Comparison of ENCODE assay signal across 8 cellular contexts in genomic region chr13:48126944-48127814, GRCh38. TPM values are rescaled to one million over a fixed set of nuclear protein-coding genes. Genes with fewer than 3 reads are reported as not detected.
A peak's percentile ranks its signal among the peaks of the same experiment; 100 is the strongest.
DNase-seq lines count a peak whose midpoint lies in the region; ATAC-seq and TF ChIP-seq lines count a peak whose summit lies in the region.

No MANE protein-coding gene starts in this region.

- no peaks in the 10 kb centered on the region for H3K27me3 Mint-ChIP-seq in stimulated activated naive CD8-positive, alpha-beta T cell treated with anti-CD3 and anti-CD28 coated beads, Interleukin-15, amount 100 ng/mL, for 72 hours

- intact Hi-C loops in dorsolateral prefrontal cortex (cut with DNase I), result loop anchor here (1.0 to 10.0 kb wide), 5 partner anchors 106 to 640 kb away; partner anchors contain the start of genes RB1 (in 2 of the 2) and ITM2B (in 1 of the 2)
- intact Hi-C loops in right lobe of liver (cut with DNase I), result loop anchor here in 1 of 2 donors (10.0 kb wide), 1 partner anchor 108 kb away; the partner anchor contains the start of gene ITM2B

- peak overlapping the region; percentile 67 to 81 for H3K27ac Mint-ChIP-seq in stimulated activated naive CD8-positive, alpha-beta T cell treated with anti-CD3 and anti-CD28 coated beads, Interleukin-15, amount 100 ng/mL, for 72 hours

- H3K36me3 ChIP-seq in right lobe of liver, result no peaks in the 10 kb centered on the region

- no peak for TF ChIP-seq POLR2A in right lobe of liver (IDR thresholded peaks at IDR 0.05)

- peak; percentile 58 for DNase-seq in GF-D8 (lab: John Stamatoyannopoulos, UW)
- DNase-seq in NCI-H2171 treated with DMSO at 0.1 percent for 48 hours (lab: John Stamatoyannopoulos, UW), result peak; percentile 84
- peak; percentile 15 for DNase-seq in activated CD4-positive, CD25-positive, alpha-beta regulatory T cell treated with anti-CD3 and anti-CD28 coated beads, Interleukin-2, amount 50 U/mL, for 16 hours (ENCODE audit: low read depth, low spot score)
- peak in 2 of 10 donors; percentile 31 to 80 for DNase-seq in dorsolateral prefrontal cortex
- DNase-seq in right lobe of liver, result peak in 2 of 3 donors; percentile 55 to 63
- DNase-seq in stimulated activated naive CD8-positive, alpha-beta T cell treated with anti-CD3 and anti-CD28 coated beads, Interleukin-15, amount 100 ng/mL, for 72 hours, result peak; percentile 37 to 48

- no peaks in the 10 kb centered on the region for H3K9me3 ChIP-seq in right lobe of liver

- ATAC-seq in HG02610 (IDR thresholded peaks at IDR 0.05; ENCODE audit: unreplicated experiment) (peak; percentile 68), right lobe of liver (peak; percentile 86 to 94 (median 90)), GM21528 (IDR thresholded peaks at IDR 0.05; ENCODE audit: low FRiP score, unreplicated experiment) (no peak)
- peak; percentile 77 for ATAC-seq in stimulated activated naive CD8-positive, alpha-beta T cell treated with anti-CD3 and anti-CD28 coated beads, Interleukin-15, amount 100 ng/mL, for 72 hours

- H3K4me1 Mint-ChIP-seq in stimulated activated naive CD8-positive, alpha-beta T cell treated with anti-CD3 and anti-CD28 coated beads, Interleukin-15, amount 100 ng/mL, for 72 hours, result peaks cover 29% of the 10 kb centered on the region

- peak; percentile 66 to 98 (median 84) for TF ChIP-seq CTCF in dorsolateral prefrontal cortex (IDR thresholded peaks at IDR 0.05 in 54 of 56, conservative IDR thresholded peaks at IDR 0.05 in 2 of 56; ENCODE audit: low read depth in 1 of 56, partially characterized antibody in 56 of 56)
- peak; percentile 78 to 88 (median 84) for TF ChIP-seq CTCF in right lobe of liver (IDR thresholded peaks at IDR 0.05)

- 20% methylated on average over 5 of the region's 5 CpGs for WGBS in right lobe of liver (ENCODE audit: insufficient coverage, low coverage, low lambda C conversion rate, missing lambda C conversion rate)

- H3K4me3 ChIP-seq in dorsolateral prefrontal cortex, result peak overlapping the region in 16 of 59 donors; percentile 0 to 39 (median 14)
- H3K4me3 ChIP-seq in right lobe of liver, result no peak overlapping the region

- H3K4me1 ChIP-seq in right lobe of liver, result peaks cover 0 to 22% (median 8%) of the 10 kb centered on the region in 4 donors

- H3K27ac ChIP-seq in dorsolateral prefrontal cortex (peak overlapping the region in 53 of 59 donors; percentile 1 to 89 (median 69)), right lobe of liver (peak overlapping the region in 2 of 3 donors; percentile 58 to 66)

- H3K9me3 Mint-ChIP-seq in stimulated activated naive CD8-positive, alpha-beta T cell treated with anti-CD3 and anti-CD28 coated beads, Interleukin-15, amount 100 ng/mL, for 72 hours, result no peaks in the 10 kb centered on the region

- peak overlapping the region; percentile 20 to 50 for H3K4me3 Mint-ChIP-seq in stimulated activated naive CD8-positive, alpha-beta T cell treated with anti-CD3 and anti-CD28 coated beads, Interleukin-15, amount 100 ng/mL, for 72 hours

- no peaks in the 10 kb centered on the region for H3K27me3 ChIP-seq in dorsolateral prefrontal cortex
- H3K27me3 ChIP-seq in right lobe of liver, result no peaks in the 10 kb centered on the region

RNA-seq across cellular contexts. Expression of gene MED4, which starts 32.3 kb away (rescaled TPM):
- 10 to 100 TPM; 25.6 to 57.8 (median 42.3) TPM for total RNA-seq in dorsolateral prefrontal cortex
- total RNA-seq in right lobe of liver, result 10 to 100 TPM; 15.1 to 22.5 (median 20.7) TPM
